ENCODE assay signal across 8 cellular contexts in the genomic region with DNA sequence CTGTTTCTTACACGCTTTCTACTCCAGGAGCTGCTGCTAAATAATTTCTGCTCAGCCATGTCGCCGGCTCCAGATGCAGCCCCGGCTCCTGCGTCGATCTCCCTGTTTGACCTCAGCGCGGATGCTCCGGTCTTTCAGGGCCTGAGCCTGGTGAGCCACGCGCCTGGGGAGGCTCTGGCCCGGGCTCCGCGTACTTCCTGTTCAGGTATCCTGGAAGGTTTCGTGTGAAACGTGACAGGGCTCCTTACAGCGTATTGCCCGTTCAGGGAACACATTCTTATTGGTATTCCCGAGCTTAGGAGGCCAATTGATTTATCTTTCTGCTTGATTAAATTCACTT. TPM values are rescaled to one million over a fixed set of nuclear protein-coding genes. Genes with fewer than 3 reads are reported as not detected.
DNase-seq lines count a peak whose midpoint lies in the region; ATAC-seq and TF ChIP-seq lines count a peak whose summit lies in the region.

No MANE protein-coding gene starts in this region.

- POLR2A ChIA-PET in T-cell (lab: Charles Lee), result interaction anchor here (1.0 to 2.3 kb wide), 10 partner anchors 13 to 157 kb away, joined by 3 to 15 read pairs (median 7); a partner anchor contains a TSS

- CTCF ChIA-PET in T-cell (lab: Charles Lee), result interaction anchor here (0.6 to 3.0 kb wide), 10 partner anchors 15 to 71 kb away, joined by 3 to 14 read pairs (median 6); a partner anchor contains a TSS

- no peak for TF ChIP-seq CTCF in GM12864 (IDR thresholded peaks at IDR 0.05; ENCODE audit: low read depth, low read length, missing control alignments)
- no peak for TF ChIP-seq CTCF in dorsolateral prefrontal cortex (IDR thresholded peaks at IDR 0.05 in 54 of 56, conservative IDR thresholded peaks at IDR 0.05 in 2 of 56; ENCODE audit: low read depth in 1 of 56, partially characterized antibody in 56 of 56)
- TF ChIP-seq CTCF in lower leg skin (IDR thresholded peaks at IDR 0.05), result no peak

- peak overlapping the region; percentile 33 to 99 (median 95) for H3K27ac ChIP-seq in dorsolateral prefrontal cortex

- H3K4me3 Mint-ChIP-seq in T-cell, result peak overlapping the region; percentile 97 to 99 (median 98)
- H3K4me3 Mint-ChIP-seq in stimulated activated naive CD8-positive, alpha-beta T cell treated with anti-CD3 and anti-CD28 coated beads, Interleukin-15, Interleukin-2, amounts not matched to agents 100 ng/mL and 50 ng/mL, for 24 hours, result peak overlapping the region; percentile 100

- no peaks in the 10 kb centered on the region for H3K9me3 Mint-ChIP-seq in T-cell
- H3K9me3 Mint-ChIP-seq in stimulated activated naive CD8-positive, alpha-beta T cell treated with anti-CD3 and anti-CD28 coated beads, Interleukin-15, Interleukin-2, amounts not matched to agents 100 ng/mL and 50 ng/mL, for 24 hours, result no peaks in the 10 kb centered on the region

- H3K27me3 Mint-ChIP-seq in T-cell, result no peaks in the 10 kb centered on the region
- no peaks in the 10 kb centered on the region for H3K27me3 Mint-ChIP-seq in stimulated activated naive CD8-positive, alpha-beta T cell treated with anti-CD3 and anti-CD28 coated beads, Interleukin-15, Interleukin-2, amounts not matched to agents 100 ng/mL and 50 ng/mL, for 24 hours

- DNase-seq in GM12864 (ENCODE audit: low read depth) (no peak), T-cell (peak in 7 of 34 experiments; percentile 15 to 40 (median 23)), dorsolateral prefrontal cortex (peak in 1 of 10 donors; percentile 32), lower leg skin (ENCODE audit: low spot score in 2 of 2) (no peak), NCI-H1436 (lab: John Stamatoyannopoulos, UW) (no peak), NCI-H446 treated with DMSO at 0.1 percent for 48 hours (lab: John Stamatoyannopoulos, UW) (no peak)

- no peak for TF ChIP-seq POLR2A in lower leg skin (IDR thresholded peaks at IDR 0.05)

- H3K27ac Mint-ChIP-seq in T-cell, result peak overlapping the region; percentile 98 to 99
- peak overlapping the region; percentile 100 for H3K27ac Mint-ChIP-seq in stimulated activated naive CD8-positive, alpha-beta T cell treated with anti-CD3 and anti-CD28 coated beads, Interleukin-15, Interleukin-2, amounts not matched to agents 100 ng/mL and 50 ng/mL, for 24 hours

- intact Hi-C loops in dorsolateral prefrontal cortex (cut with DNase I) (no loop called here), lower leg skin (cut with DNase I; ENCODE audit: low total_unique reads) (no loop called here)

- ATAC-seq in HG03354 (IDR thresholded peaks at IDR 0.05; ENCODE audit: poor library complexity, severe bottlenecking, unreplicated experiment) (peak; percentile 18), T-cell (replicated peaks in 1 of 4) (peak in 3 of 4 experiments; percentile 1 to 20 (median 18))

- H3K36me3 Mint-ChIP-seq in T-cell, result peaks cover 36% of the 10 kb centered on the region
- peaks cover 59% of the 10 kb centered on the region for H3K36me3 Mint-ChIP-seq in stimulated activated naive CD8-positive, alpha-beta T cell treated with anti-CD3 and anti-CD28 coated beads, Interleukin-15, Interleukin-2, amounts not matched to agents 100 ng/mL and 50 ng/mL, for 24 hours (ENCODE audit: low read depth)

- WGBS in lower leg skin, 2 donors, result 0 to 1% methylated on average over 19 of the region's 19 CpGs

- H3K4me3 ChIP-seq in GM12864 (ENCODE audit: low read depth, low read length), result peak overlapping the region; percentile 80
- peak overlapping the region; percentile 58 to 98 (median 91) for H3K4me3 ChIP-seq in dorsolateral prefrontal cortex
- peak overlapping the region; percentile 46 for H3K4me3 ChIP-seq in lower leg skin (ENCODE audit: low read depth, poor library complexity, severe bottlenecking)

- no peaks in the 10 kb centered on the region for H3K27me3 ChIP-seq in dorsolateral prefrontal cortex

- H3K4me1 Mint-ChIP-seq in T-cell, result peaks cover 53 to 75% (median 64%) of the 10 kb centered on the region in 3 donors
- peaks cover 54% of the 10 kb centered on the region for H3K4me1 Mint-ChIP-seq in stimulated activated naive CD8-positive, alpha-beta T cell treated with anti-CD3 and anti-CD28 coated beads, Interleukin-15, Interleukin-2, amounts not matched to agents 100 ng/mL and 50 ng/mL, for 24 hours (ENCODE audit: low read depth)

RNA-seq across cellular contexts. Expression of a gene that starts 0.6 kb away (rescaled TPM):
- 100 to 1,000 TPM; 119 to 220 (median 194) TPM for total RNA-seq in T-cell
- total RNA-seq in dorsolateral prefrontal cortex, result 100 to 1,000 TPM in 8 of 120 experiments, 10 to 100 TPM in 112; 34.9 to 110 (median 67.6) TPM
- 10 to 100 TPM; 45.9 to 97.6 (median 52.5) TPM for total RNA-seq in lower leg skin

RNA-seq across cellular contexts. Expression of a gene that starts 0.7 kb away (rescaled TPM):
- total RNA-seq in T-cell (10 to 100 TPM; 52.5 to 72.9 (median 57.6) TPM), dorsolateral prefrontal cortex (100 to 1,000 TPM in 19 of 120 experiments, 10 to 100 TPM in 101; 65.7 to 122 (median 90.2) TPM), lower leg skin (10 to 100 TPM; 57.6 to 92.8 (median 61.9) TPM)

RNA-seq across cellular contexts. Expression of a gene that starts 11.4 kb away (rescaled TPM):
- total RNA-seq in T-cell (10 to 100 TPM in 3 of 5 donors, 1 to 10 TPM in 2; 4.1 to 16.5 (median 13.0) TPM), dorsolateral prefrontal cortex (10 to 100 TPM; 25.8 to 68.6 (median 40.0) TPM), lower leg skin (10 to 100 TPM; 16.9 to 33.1 (median 18.6) TPM)

RNA-seq across cellular contexts. Expression of a gene that starts 15.1 kb away (rescaled TPM):
- 1 to 10 TPM; 1.1 to 3.0 (median 1.8) TPM for total RNA-seq in T-cell
- total RNA-seq in dorsolateral prefrontal cortex, result 10 to 100 TPM in 1 of 120 experiments, 1 to 10 TPM in 119; 2.9 to 10.5 (median 5.6) TPM
- 1 to 10 TPM; 1.6 to 7.7 (median 3.9) TPM for total RNA-seq in lower leg skin

RNA-seq across cellular contexts. Expression of a gene that starts 15.1 kb away (rescaled TPM):
- total RNA-seq in T-cell (10 to 100 TPM; 19.3 to 26.6 (median 21.3) TPM), dorsolateral prefrontal cortex (10 to 100 TPM; 12.1 to 36.1 (median 21.5) TPM), lower leg skin (10 to 100 TPM; 12.9 to 26.4 (median 13.8) TPM)
